14 cellular contexts compared by ENCODE assay signal in genomic region chr4:9271719-9272118, GRCh38. TPM values are rescaled to one million over a fixed set of nuclear protein-coding genes. Genes with fewer than 3 reads are reported as not detected.
DNase-seq lines count a peak whose midpoint lies in the region; ATAC-seq and TF ChIP-seq lines count a peak whose summit lies in the region.
"Not testable (repeated sequence)": the region's sequence is repeated elsewhere in the genome, so short reads cannot be mapped to it uniquely, and the experiment has no call there.
"Had no signal": no experiment of that assay in that cellular context is flagged by ENCODE, and none has a peak within 500 bp of the region (broad histone marks: within the 10 kb centered on the region; RNA-seq: fewer than 3 reads in every experiment).

No MANE protein-coding gene starts in this region.

- intact Hi-C loops in head of caudate nucleus (cut with DNase I); lower lobe of right lung (cut with DNase I): not testable (repeated sequence)

- H3K4me3 Mint-ChIP-seq in T-helper 17 cell; progenitor cell of endocrine pancreas (ENCODE audit: low read depth); stimulated activated naive B cell treated with anti-CD40 and anti-IgM and Interleukin-4, amounts not matched to agents 10 μg/mL and 1 μg/mL and 100 μg/mL, for 72 hours: not testable (repeated sequence)

- H3K4me3 ChIP-seq in lower lobe of right lung: not testable (repeated sequence)

- peak in 2 of 3 donors; percentile 12 to 28 for DNase-seq in T-helper 17 cell
- DNase-seq in activated CD8-positive, alpha-beta memory T cell treated with anti-CD3 and anti-CD28 coated beads for 48 hours (ENCODE audit: low read depth in 2 of 3, low spot score in 2 of 3): peak in 2 of 3 experiments; percentile 0 to 4
- DNase-seq in activated naive CD4-positive, alpha-beta T cell treated with anti-CD3 and anti-CD28 coated beads, Interleukin-2, amount 50 U/mL, for 16 hours: peak; percentile 6
- peak in 31 of 42 donors; percentile 0 to 70 (median 31) for DNase-seq in head of caudate nucleus
- DNase-seq in lower lobe of right lung: peak; percentile 67
- DNase-seq in progenitor cell of endocrine pancreas (ENCODE audit: low spot score, unreplicated experiment): peak; percentile 22
- peak; percentile 2 for DNase-seq in stimulated activated naive B cell treated with anti-CD40 and anti-IgM and Interleukin-4, amounts not matched to agents 10 μg/mL and 1 μg/mL and 100 μg/mL, for 72 hours

- H3K36me3 ChIP-seq in lower lobe of right lung: not testable (repeated sequence)

- H3K27ac Mint-ChIP-seq in T-helper 17 cell; progenitor cell of endocrine pancreas; stimulated activated naive B cell treated with anti-CD40 and anti-IgM and Interleukin-4, amounts not matched to agents 10 μg/mL and 1 μg/mL and 100 μg/mL, for 72 hours: not testable (repeated sequence)

- H3K4me1 ChIP-seq in lower lobe of right lung: not testable (repeated sequence)

- TF ChIP-seq CTCF in lower lobe of right lung (IDR thresholded peaks at IDR 0.05); progenitor cell of endocrine pancreas (IDR thresholded peaks at IDR 0.05; ENCODE audit: unreplicated experiment): not testable (repeated sequence)

- H3K27me3 Mint-ChIP-seq in T-helper 17 cell; progenitor cell of endocrine pancreas; stimulated activated naive B cell treated with anti-CD40 and anti-IgM and Interleukin-4, amounts not matched to agents 10 μg/mL and 1 μg/mL and 100 μg/mL, for 72 hours: not testable (repeated sequence)

- H3K9me3 ChIP-seq in T-helper 17 cell (ENCODE audit: control insufficient read depth, low read length, poor library complexity, severe bottlenecking); lower lobe of right lung: not testable (repeated sequence)

- ATAC-seq in T-helper 17 cell; lower lobe of right lung; stimulated activated naive B cell treated with anti-CD40 and anti-IgM and Interleukin-4, amounts not matched to agents 10 μg/mL and 1 μg/mL and 100 μg/mL, for 72 hours (replicated peaks): not testable (repeated sequence)

- not testable (repeated sequence) for H3K36me3 Mint-ChIP-seq in T-helper 17 cell (ENCODE audit: low read depth); progenitor cell of endocrine pancreas (ENCODE audit: insufficient read depth); stimulated activated naive B cell treated with anti-CD40 and anti-IgM and Interleukin-4, amounts not matched to agents 10 μg/mL and 1 μg/mL and 100 μg/mL, for 72 hours

- H3K27me3 ChIP-seq in lower lobe of right lung (ENCODE audit: low read depth): not testable (repeated sequence)

- not testable (repeated sequence) for H3K4me1 Mint-ChIP-seq in T-helper 17 cell; progenitor cell of endocrine pancreas (ENCODE audit: low read depth); stimulated activated naive B cell treated with anti-CD40 and anti-IgM and Interleukin-4, amounts not matched to agents 10 μg/mL and 1 μg/mL and 100 μg/mL, for 72 hours

- H3K9me3 Mint-ChIP-seq in progenitor cell of endocrine pancreas (ENCODE audit: low read depth); stimulated activated naive B cell treated with anti-CD40 and anti-IgM and Interleukin-4, amounts not matched to agents 10 μg/mL and 1 μg/mL and 100 μg/mL, for 72 hours: not testable (repeated sequence)

- H3K27ac ChIP-seq in lower lobe of right lung: not testable (repeated sequence)

RNA-seq across cellular contexts. Expression of gene USP17L22, which starts 4.3 kb away (rescaled TPM):
- under 1 TPM in 1 of 2 donors, not detected in 1; 0.26 TPM for total RNA-seq in T-helper 17 cell
- total RNA-seq in lower lobe of right lung: not detected
- not detected in 2 replicates for total RNA-seq in progenitor cell of endocrine pancreas
- total RNA-seq: activated CD8-positive, alpha-beta memory T cell treated with anti-CD3 and anti-CD28 coated beads for 36 hours; Daoy; esophagus squamous epithelium; glomerular endothelial cell; NCI-H460; RPMI7951; urinary bladder had no signal

RNA-seq across cellular contexts. Expression of gene USP17L21, which starts 9.0 kb away (rescaled TPM):
- not detected for total RNA-seq in T-helper 17 cell
- total RNA-seq in lower lobe of right lung: not detected
- not detected in 2 replicates for total RNA-seq in progenitor cell of endocrine pancreas
- total RNA-seq: activated CD8-positive, alpha-beta memory T cell treated with anti-CD3 and anti-CD28 coated beads for 36 hours; Daoy; esophagus squamous epithelium; glomerular endothelial cell; NCI-H460; RPMI7951; urinary bladder had no signal

RNA-seq across cellular contexts. Expression of gene USP17L20, which starts 13.8 kb away (rescaled TPM):
- total RNA-seq in T-helper 17 cell (not detected), lower lobe of right lung (not detected), progenitor cell of endocrine pancreas (not detected in 2 replicates)
- total RNA-seq: activated CD8-positive, alpha-beta memory T cell treated with anti-CD3 and anti-CD28 coated beads for 36 hours; Daoy; esophagus squamous epithelium; glomerular endothelial cell; NCI-H460; RPMI7951; urinary bladder had no signal

RNA-seq across cellular contexts. Expression of gene USP17L19, which starts 18.5 kb away (rescaled TPM):
- total RNA-seq in T-helper 17 cell: not detected
- total RNA-seq in lower lobe of right lung: not detected
- total RNA-seq in progenitor cell of endocrine pancreas: not detected in 2 replicates
- total RNA-seq: activated CD8-positive, alpha-beta memory T cell treated with anti-CD3 and anti-CD28 coated beads for 36 hours; Daoy; esophagus squamous epithelium; glomerular endothelial cell; NCI-H460; RPMI7951; urinary bladder had no signal

RNA-seq across cellular contexts. Expression of gene USP17L18, which starts 23.3 kb away (rescaled TPM):
- total RNA-seq in T-helper 17 cell (not detected), lower lobe of right lung (not detected), progenitor cell of endocrine pancreas (not detected in 2 replicates)
- total RNA-seq: activated CD8-positive, alpha-beta memory T cell treated with anti-CD3 and anti-CD28 coated beads for 36 hours; Daoy; esophagus squamous epithelium; glomerular endothelial cell; NCI-H460; RPMI7951; urinary bladder had no signal

Comparison
In these comparisons a context has a peak if more than half of its experiments do, and no peak if none do; other contexts are left out.
1. DNase-seq: peak in every context shown above with its lines; median percentile 67 in lower lobe of right lung; 31 in head of caudate nucleus; 22 in progenitor cell of endocrine pancreas; 20 in T-helper 17 cell; 6 in activated naive CD4-positive, alpha-beta T cell treated with anti-CD3 and anti-CD28 coated beads, Interleukin-2, amount 50 U/mL, for 16 hours; 2 in activated CD8-positive, alpha-beta memory T cell treated with anti-CD3 and anti-CD28 coated beads for 48 hours; 2 in stimulated activated naive B cell treated with anti-CD40 and anti-IgM and Interleukin-4, amounts not matched to agents 10 μg/mL and 1 μg/mL and 100 μg/mL, for 72 hours.